Comparison of ENCODE assay signal across 1 cellular context in genomic region chr7:20744913-20745587, GRCh38.
A peak's percentile ranks its signal among the peaks of the same experiment; 100 is the strongest.
TF ChIP-seq lines count a peak whose summit lies in the region.

No MANE protein-coding gene starts in this region.

TF ChIP-seq in HEK293, 187 proteins besides CTCF, POLR2A, EP300 and RAD21 (continued from another document and continues in another):
- TF ChIP-seq PRDM10 (tag by site-specific recombination; IDR thresholded peaks at IDR 0.05) = peak; percentile 41; the same call in 1 of the 2 replicates
- peak; percentile 20; the same call in 1 of the 2 replicates for TF ChIP-seq ZNF558 (tag by site-specific recombination; IDR thresholded peaks at IDR 0.05)
- TF ChIP-seq ZNF311 (tag by site-specific recombination; IDR thresholded peaks at IDR 0.05; ENCODE audit: borderline replicate concordance) = no peak
- no peak for TF ChIP-seq REPIN1 (tag by site-specific recombination; IDR thresholded peaks at IDR 0.05; ENCODE audit: low read depth)
- TF ChIP-seq ZNF10 (tag by site-specific recombination; IDR thresholded peaks at IDR 0.05) = peak; percentile 14; the same call in 1 of the 2 replicates
- peak; percentile 81 for TF ChIP-seq TCF7L2 (IDR thresholded peaks at IDR 0.05; ENCODE audit: borderline replicate concordance, low read depth, low read length)
- TF ChIP-seq ZNF148 (tag by site-specific recombination; IDR thresholded peaks at IDR 0.05; ENCODE audit: borderline replicate concordance) = no peak
- peak; percentile 76; the same call in 1 of the 2 replicates for TF ChIP-seq BCL11A (tag by site-specific recombination; IDR thresholded peaks at IDR 0.05; ENCODE audit: low read depth)
- no peak for TF ChIP-seq ZNF132 (tag by site-specific recombination; IDR thresholded peaks at IDR 0.05; ENCODE audit: borderline replicate concordance)
- no peak for TF ChIP-seq ZNF112 (tag by site-specific recombination; IDR thresholded peaks at IDR 0.05)
- peak; percentile 54 for TF ChIP-seq ZNF366 (tag by site-specific recombination; conservative IDR thresholded peaks at IDR 0.05)
- no peak for TF ChIP-seq YY1 (tag by site-specific recombination; IDR thresholded peaks at IDR 0.05)
- no peak for TF ChIP-seq ZNF114 (tag by site-specific recombination; IDR thresholded peaks at IDR 0.05)
- TF ChIP-seq ZNF843 (tag by site-specific recombination; IDR thresholded peaks at IDR 0.05) = peak; percentile 88
- peak; percentile 89 for TF ChIP-seq SP7 (tag by site-specific recombination; IDR thresholded peaks at IDR 0.05)
- no peak for TF ChIP-seq ZNF658 (tag by site-specific recombination; IDR thresholded peaks at IDR 0.05)
- no peak for TF ChIP-seq ZNF596 (tag by site-specific recombination; IDR thresholded peaks at IDR 0.05)
- TF ChIP-seq KLF1 (tag by site-specific recombination; IDR thresholded peaks at IDR 0.05) = no peak
- no peak for TF ChIP-seq ZNF138 (tag by site-specific recombination; IDR thresholded peaks at IDR 0.05; ENCODE audit: borderline replicate concordance)
- TF ChIP-seq BCL11B (tag by site-specific recombination; IDR thresholded peaks at IDR 0.05; ENCODE audit: low read depth) = no peak
- TF ChIP-seq ZNF26 (tag by site-specific recombination; IDR thresholded peaks at IDR 0.05) = no peak
- TF ChIP-seq ZNF610 (tag by site-specific recombination; IDR thresholded peaks at IDR 0.05; ENCODE audit: borderline replicate concordance) = 0 out of 2 replicates have a peak, but pooled peaks have one; percentile 50
- no peak for TF ChIP-seq ZNF785 (tag by site-specific recombination; IDR thresholded peaks at IDR 0.05)
- TF ChIP-seq ZNF335 (tag by site-specific recombination; conservative IDR thresholded peaks at IDR 0.05) = peak; percentile 33; the same call in 1 of the 2 replicates
- TF ChIP-seq KLF8 (tag by site-specific recombination; IDR thresholded peaks at IDR 0.05) = peak; percentile 50
- TF ChIP-seq ZNF18 (tag by site-specific recombination; IDR thresholded peaks at IDR 0.05) = 0 out of 2 replicates have a peak, but pooled peaks have one; percentile 69
- TF ChIP-seq ZFP41 (tag by site-specific recombination; IDR thresholded peaks at IDR 0.05; ENCODE audit: borderline replicate concordance) = no peak
- peak; percentile 46; the same call in 1 of the 2 replicates for TF ChIP-seq ZNF629 (tag by site-specific recombination; IDR thresholded peaks at IDR 0.05)
- TF ChIP-seq ZBTB20 (tag by site-specific recombination; IDR thresholded peaks at IDR 0.05) = no peak
- TF ChIP-seq ZNF704 (tag by site-specific recombination; IDR thresholded peaks at IDR 0.05) = no peak
- no peak for TF ChIP-seq ZNF292 (tag by site-specific recombination; IDR thresholded peaks at IDR 0.05; ENCODE audit: borderline replicate concordance, low read depth)
- peak; percentile 18; the same call in 1 of the 2 replicates for TF ChIP-seq ZNF302 (tag by site-specific recombination; IDR thresholded peaks at IDR 0.05; ENCODE audit: low read depth)
- 0 out of 2 replicates have a peak, but pooled peaks have one; percentile 56 for TF ChIP-seq KLF10 (tag by site-specific recombination; IDR thresholded peaks at IDR 0.05)
- no peak for TF ChIP-seq ZSCAN4 (tag by site-specific recombination; IDR thresholded peaks at IDR 0.05)
- TF ChIP-seq ELK4 (IDR thresholded peaks at IDR 0.05; ENCODE audit: borderline replicate concordance, low read depth, low read length) = no peak
- TF ChIP-seq ZNF133 (tag by site-specific recombination; IDR thresholded peaks at IDR 0.05) = no peak
- TF ChIP-seq ZNF146 (tag by site-specific recombination; IDR thresholded peaks at IDR 0.05) = no peak
- no peak for TF ChIP-seq ZBTB49 (tag by site-specific recombination; IDR thresholded peaks at IDR 0.05; ENCODE audit: low read depth)
- TF ChIP-seq ZNF2 (tag by site-specific recombination; IDR thresholded peaks at IDR 0.05) = no peak
- no peak for TF ChIP-seq ZBTB26 (tag by site-specific recombination; optimal IDR thresholded peaks at IDR 0.05)
